In the genomic region with DNA sequence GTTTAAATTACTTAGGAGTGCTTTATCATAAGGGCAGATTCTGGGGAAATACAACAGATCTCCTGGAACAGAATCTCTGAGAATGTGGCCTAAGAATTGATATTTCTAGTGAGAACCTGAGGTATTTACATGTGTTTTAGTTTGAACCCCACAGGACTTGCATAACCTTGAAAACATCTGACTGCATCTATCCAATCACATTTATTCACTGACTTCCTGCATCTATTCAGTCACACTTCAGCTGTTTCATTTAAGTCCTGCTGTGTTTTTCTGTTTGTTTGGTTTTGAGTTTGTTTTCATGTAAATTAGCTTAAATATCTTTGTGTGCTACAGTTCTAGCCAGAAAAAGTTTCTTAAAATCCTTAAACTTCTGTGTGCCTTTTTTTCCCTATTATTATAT, we compare ENCODE assay signal across 17 cellular contexts.
DNase-seq lines count a peak whose midpoint lies in the region; FAIRE-seq and TF ChIP-seq lines count a peak whose summit lies in the region.
"Had no signal": no experiment of that assay in that cellular context is flagged by ENCODE, and none has a peak within 500 bp of the region (broad histone marks: within the 10 kb centered on the region; RNA-seq: fewer than 3 reads in every experiment).

No MANE protein-coding gene starts in this region.

- no peak overlapping the region for H2BK12ac ChIP-seq in H1 (ENCODE audit: low read depth, low read length)

- peaks cover 0 to 8% of the 10 kb centered on the region in 2 experiments; a peak in 1 of 4 replicates for H3K9me3 ChIP-seq in H1 (ENCODE audit: insufficient read depth in 2 of 2, low read depth in 1 of 2, low read length in 1 of 2)
- H3K9me3 ChIP-seq: esophagus muscularis mucosa had no signal

- TF ChIP-seq POLR2A in H1 (IDR thresholded peaks at IDR 0.05; ENCODE audit: control extremely low read depth in 1 of 2, low read depth in 2 of 2, low read length in 2 of 2) = no peak

- no peak overlapping the region for H3K27ac Mint-ChIP-seq in activated CD4-positive, alpha-beta memory T cell treated with anti-CD3 and anti-CD28 coated beads for 36 hours
- H3K27ac Mint-ChIP-seq: activated CD8-positive, alpha-beta T cell treated with anti-CD3 and anti-CD28 coated beads, Interleukin-2, amount 10 ng/mL, durations not matched to agents 7 days and 5 days; activated naive CD8-positive, alpha-beta T cell treated with anti-CD3 and anti-CD28 coated beads, Interleukin-2, amount 10 ng/mL, durations not matched to agents 7 days and 5 days had no signal

- H3K9me3 Mint-ChIP-seq in activated CD4-positive, alpha-beta memory T cell treated with anti-CD3 and anti-CD28 coated beads for 36 hours = peaks cover 23% of the 10 kb centered on the region

- no peak overlapping the region for H2BK5ac ChIP-seq in H1 (ENCODE audit: low read depth, low read length)

- H2BK20ac ChIP-seq in H1 (ENCODE audit: low read length) = no peak overlapping the region

- peak; percentile 94 for FAIRE-seq in H1 (lab: Jason Lieb, UNC)

- no peaks in the 10 kb centered on the region for H3K79me1 ChIP-seq in H1 (ENCODE audit: low read depth, low read length)

- TF ChIP-seq CTCF in H1 (IDR thresholded peaks at IDR 0.05; ENCODE audit: control extremely low read depth in 1 of 3, insufficient read depth in 1 of 3, low read depth in 1 of 3, low read length in 3 of 3) = no peak

- H2BK15ac ChIP-seq in H1 (ENCODE audit: low read length) = no peak overlapping the region

- POLR2A ChIA-PET in H1 (lab: Charles Lee; ENCODE audit: partially characterized antibody) = no interaction called here
- POLR2A ChIA-PET in activated CD4-positive, alpha-beta memory T cell treated with anti-CD3 and anti-CD28 coated beads for 36 hours (lab: Charles Lee) = no interaction called here

- no peaks in the 10 kb centered on the region for H3K27me3 Mint-ChIP-seq in activated CD4-positive, alpha-beta memory T cell treated with anti-CD3 and anti-CD28 coated beads for 36 hours
- H3K27me3 Mint-ChIP-seq: activated naive CD8-positive, alpha-beta T cell treated with anti-CD3 and anti-CD28 coated beads, Interleukin-2, amount 10 ng/mL, durations not matched to agents 7 days and 5 days had no signal

- no peak overlapping the region for H2BK120ac ChIP-seq in H1 (replicated peaks; ENCODE audit: low read depth, low read length)

- no peak overlapping the region for H2AK5ac ChIP-seq in H1 (ENCODE audit: low read depth, low read length)

- no peak overlapping the region for H3K27ac ChIP-seq in H1 (ENCODE audit: low read depth, low read length)
- H3K27ac ChIP-seq: dorsolateral prefrontal cortex, esophagus muscularis mucosa had no signal

- no peaks in the 10 kb centered on the region for H3K36me3 Mint-ChIP-seq in activated CD4-positive, alpha-beta memory T cell treated with anti-CD3 and anti-CD28 coated beads for 36 hours
- H3K36me3 Mint-ChIP-seq: activated naive CD8-positive, alpha-beta T cell treated with anti-CD3 and anti-CD28 coated beads, Interleukin-2, amount 10 ng/mL, durations not matched to agents 7 days and 5 days had no signal

- 0 out of 2 replicates have a peak, but pooled peaks cover 1% of the 10 kb centered on the region for H3K23me2 ChIP-seq in H1 (ENCODE audit: low read depth, low read length)

- H3K18ac ChIP-seq in H1 (ENCODE audit: extremely low read depth, low read length) = no peak overlapping the region

- no peak overlapping the region for H4K91ac ChIP-seq in H1 (replicated peaks; ENCODE audit: insufficient read length, low read length)

- DNase-seq in EH (ENCODE audit: low read depth) (peak; percentile 16), M059J (ENCODE audit: low read depth) (peak; percentile 32), H1 (ENCODE audit: low read depth in 1 of 2, low spot score in 2 of 2) (no peak), kidney tubule cell (ENCODE audit: low spot score) (peak; percentile 5), NCI-H510A treated with DMSO at 0.1 percent for 48 hours (lab: John Stamatoyannopoulos, UW) (no peak), NCI-H2171 treated with DMSO at 0.1 percent for 48 hours (lab: John Stamatoyannopoulos, UW) (no peak)
- no peak for DNase-seq in stimulated activated naive CD4-positive, alpha-beta T cell treated with Interleukin-2 at 50 U/mL for 16 hours (lab: John Stamatoyannopoulos, UW)
- no peak for DNase-seq in activated CD4-positive, alpha-beta memory T cell treated with anti-CD3 and anti-CD28 coated beads for 36 hours
- DNase-seq: activated CD8-positive, alpha-beta T cell treated with anti-CD3 and anti-CD28 coated beads, Interleukin-2, amount 10 ng/mL, durations not matched to agents 7 days and 5 days; activated naive CD8-positive, alpha-beta T cell treated with anti-CD3 and anti-CD28 coated beads, Interleukin-2, amount 10 ng/mL, durations not matched to agents 7 days and 5 days; activated T-cell treated with anti-CD3 and anti-CD28 coated beads, Interleukin-2, amount 50 U/mL, for 48 hours; dorsolateral prefrontal cortex; mucosa of descending colon; NCI-H1092; NCI-H2171; NK-92 treated with Interleukin-12 subunit alpha and Interleukin-12 subunit beta, amount 100 ng/mL, for 24 hours had no signal

- H2AFZ ChIP-seq in H1 (ENCODE audit: low read length) = no peak overlapping the region

- no peaks in the 10 kb centered on the region for H3K27me3 ChIP-seq in H1 (replicated peaks in 1 of 4; ENCODE audit: control insufficient read depth in 3 of 4, extremely low read depth in 1 of 4, insufficient read depth in 3 of 4, low read length in 3 of 4)
- H3K27me3 ChIP-seq: dorsolateral prefrontal cortex, esophagus muscularis mucosa had no signal

- H3K23ac ChIP-seq in H1 (ENCODE audit: insufficient read length) = no peak overlapping the region

- H3K9ac ChIP-seq in H1 (replicated peaks in 1 of 4; ENCODE audit: extremely low read depth in 1 of 4, low read depth in 3 of 4, low read length in 3 of 4) = no peak overlapping the region

- H3K4me1 Mint-ChIP-seq in activated CD4-positive, alpha-beta memory T cell treated with anti-CD3 and anti-CD28 coated beads for 36 hours (ENCODE audit: low read depth) = no peaks in the 10 kb centered on the region
- H3K4me1 Mint-ChIP-seq: activated naive CD8-positive, alpha-beta T cell treated with anti-CD3 and anti-CD28 coated beads, Interleukin-2, amount 10 ng/mL, durations not matched to agents 7 days and 5 days had no signal

- H4K20me1 ChIP-seq in H1 (replicated peaks in 1 of 2; ENCODE audit: control insufficient read depth in 1 of 2, insufficient read depth in 2 of 2, low read length in 2 of 2) = no peaks in the 10 kb centered on the region

- CTCF ChIA-PET in H1 (lab: Charles Lee; ENCODE audit: partially characterized antibody) = interaction anchor here (1.0 to 1.9 kb wide), 4 partner anchors 9 to 161 kb away, joined by 3 to 10 read pairs (median 4); no protein-coding TSS in a partner anchor
- CTCF ChIA-PET in activated CD4-positive, alpha-beta memory T cell treated with anti-CD3 and anti-CD28 coated beads for 36 hours (lab: Charles Lee) = no interaction called here

- H4K8ac ChIP-seq in H1 (ENCODE audit: extremely low read depth, insufficient read depth, low read length) = no peak overlapping the region

- intact Hi-C loops in activated CD4-positive, alpha-beta memory T cell treated with anti-CD3 and anti-CD28 coated beads for 36 hours (cut with micrococcal nuclease) = no loop called here

- no peak overlapping the region for H3K4ac ChIP-seq in H1 (replicated peaks; ENCODE audit: insufficient read length, low read depth, low read length)

- no peaks in the 10 kb centered on the region for H3K79me2 ChIP-seq in H1 (ENCODE audit: control insufficient read depth in 1 of 2, insufficient read depth in 2 of 2, low read length in 2 of 2)

- H3K4me2 ChIP-seq in H1 (ENCODE audit: insufficient read depth in 1 of 2, low read depth in 2 of 2, low read length in 2 of 2) = peak overlapping the region in 1 of 2 experiments; percentile 26; a peak in 1 of 4 replicates

- no peak overlapping the region for H4K5ac ChIP-seq in H1 (ENCODE audit: insufficient read length, low read depth, low read length)

- TF ChIP-seq RAD21 in H1 (IDR thresholded peaks at IDR 0.05 in 1 of 2, conservative IDR thresholded peaks at IDR 0.05 in 1 of 2; ENCODE audit: low read depth in 2 of 2, low read length in 2 of 2) = no peak

- no peak overlapping the region for H3K56ac ChIP-seq in H1 (replicated peaks; ENCODE audit: insufficient read length, low read depth, low read length)

- no peaks in the 10 kb centered on the region; a peak in 3 of 7 replicates for H3K4me1 ChIP-seq in H1 (replicated peaks in 1 of 4; ENCODE audit: control insufficient read depth in 3 of 4, insufficient read depth in 4 of 4, low read length in 3 of 4)
- H3K4me1 ChIP-seq: esophagus muscularis mucosa had no signal

- H3K14ac ChIP-seq in H1 (ENCODE audit: insufficient read length) = no peak overlapping the region

- H3K4me3 Mint-ChIP-seq in activated CD4-positive, alpha-beta memory T cell treated with anti-CD3 and anti-CD28 coated beads for 36 hours = no peak overlapping the region
- H3K4me3 Mint-ChIP-seq: activated CD8-positive, alpha-beta T cell treated with anti-CD3 and anti-CD28 coated beads, Interleukin-2, amount 10 ng/mL, durations not matched to agents 7 days and 5 days; activated naive CD8-positive, alpha-beta T cell treated with anti-CD3 and anti-CD28 coated beads, Interleukin-2, amount 10 ng/mL, durations not matched to agents 7 days and 5 days had no signal

- no peak overlapping the region; a peak in 1 of 8 replicates for H3K4me3 ChIP-seq in H1 (ENCODE audit: extremely low read depth in 1 of 4, insufficient read depth in 2 of 4, low read depth in 3 of 4, low read length in 4 of 4)
- H3K4me3 ChIP-seq: dorsolateral prefrontal cortex, esophagus muscularis mucosa, mucosa of descending colon had no signal

- TF ChIP-seq EP300 in H1 (IDR thresholded peaks at IDR 0.05; ENCODE audit: borderline replicate concordance in 1 of 2, low read depth in 2 of 2, low read length in 2 of 2) = no peak

- no peaks in the 10 kb centered on the region for H3K36me3 ChIP-seq in H1 (ENCODE audit: control insufficient read depth in 2 of 4, insufficient read depth in 4 of 4, low read length in 3 of 4)
- H3K36me3 ChIP-seq: esophagus muscularis mucosa had no signal

Comparison
In these comparisons a context has a peak if more than half of its experiments do, and no peak if none do; other contexts are left out.
1. DNase-seq: peak in EH (single experiment), M059J (single experiment) and kidney tubule cell (single experiment); none in H1 (0 of 2), stimulated activated naive CD4-positive, alpha-beta T cell treated with Interleukin-2 at 50 U/mL for 16 hours (single experiment), NCI-H510A treated with DMSO at 0.1 percent for 48 hours (single experiment), activated CD4-positive, alpha-beta memory T cell treated with anti-CD3 and anti-CD28 coated beads for 36 hours (single experiment) and NCI-H2171 treated with DMSO at 0.1 percent for 48 hours (single experiment).